Comparison of ENCODE assay signal across 1 cellular context in genomic region chr19:4454952-4455738, GRCh38.
TF ChIP-seq lines count a peak whose summit lies in the region.

No MANE protein-coding gene starts in this region.

TF ChIP-seq in K562, 482 proteins besides CTCF, POLR2A, EP300 and RAD21 (continued from another document):
- TF ChIP-seq PKNOX1 (IDR thresholded peaks at IDR 0.05): peak; percentile 33; the same call in 1 of the 2 replicates
- peak; percentile 88 for TF ChIP-seq ATF3 (IDR thresholded peaks at IDR 0.05)
- no peak for TF ChIP-seq ATF3 (CRISPR knock-in tag; conservative IDR thresholded peaks at IDR 0.05)
- TF ChIP-seq KLF1 (tag; IDR thresholded peaks at IDR 0.05): 0 out of 2 replicates have a peak, but pooled peaks have one; percentile 22
- peak in 1 of 2 experiments; percentile 56; a peak in 1 of 4 replicates for TF ChIP-seq MAZ (CRISPR knock-in tag; conservative IDR thresholded peaks at IDR 0.05 in 1 of 2, IDR thresholded peaks at IDR 0.05 in 1 of 2)
